In the genomic region with DNA sequence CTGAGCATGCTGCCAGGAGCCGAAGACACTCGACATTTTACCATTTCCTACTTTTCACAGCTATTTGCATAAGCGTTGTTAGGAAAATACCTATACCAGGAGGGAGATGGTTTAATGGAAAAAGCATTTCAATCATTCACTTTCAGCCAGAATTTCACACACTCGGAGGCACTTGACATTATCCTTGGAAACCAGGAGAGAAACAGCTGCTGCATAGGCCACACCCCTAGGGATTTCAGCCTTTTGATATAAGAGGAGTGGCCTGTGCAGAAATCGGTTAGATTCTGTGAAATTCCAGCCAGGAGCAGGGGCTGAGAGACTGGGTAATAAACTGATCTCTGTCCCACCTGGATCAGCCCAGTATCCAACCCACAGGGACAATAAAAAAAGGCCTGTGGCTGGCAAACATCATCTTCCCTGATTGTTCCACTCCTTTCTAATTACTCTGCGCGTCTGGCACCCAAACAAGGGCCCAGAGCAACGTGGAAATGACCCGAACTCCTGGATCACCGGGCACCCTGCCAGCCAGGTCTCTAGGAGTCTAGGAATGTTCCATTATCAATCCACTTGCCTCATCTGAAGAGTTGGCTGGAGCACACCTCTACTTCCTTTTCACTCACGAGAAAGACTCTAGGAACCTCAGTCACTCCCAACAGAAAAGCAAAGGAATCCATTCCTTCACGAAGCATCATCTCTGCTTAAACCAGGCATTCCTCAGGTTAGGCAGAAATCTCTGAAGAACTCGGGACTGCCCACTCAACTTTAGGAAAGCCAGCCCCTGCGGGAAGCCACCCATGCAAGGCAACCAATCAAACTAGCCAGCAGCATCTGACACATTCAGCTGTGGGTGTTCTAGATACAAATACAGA, we compare ENCODE assay signal across 9 cellular contexts. TPM values are rescaled to one million over a fixed set of nuclear protein-coding genes. Genes with fewer than 3 reads are reported as not detected.
A peak's percentile ranks its signal among the peaks of the same experiment; 100 is the strongest.
DNase-seq lines count a peak whose midpoint lies in the region; ATAC-seq and TF ChIP-seq lines count a peak whose summit lies in the region.
"Had no signal": no experiment of that assay in that cellular context is flagged by ENCODE, and none has a peak within 500 bp of the region (broad histone marks: within the 10 kb centered on the region; RNA-seq: fewer than 3 reads in every experiment).

No MANE protein-coding gene starts in this region.

- peak; percentile 45 to 49 for ATAC-seq in upper lobe of left lung (ENCODE audit: low FRiP score in 2 of 2)
- no peak for ATAC-seq in activated T-cell treated with anti-CD3 and anti-CD28 coated beads, Interleukin-2, amount 50 U/mL, for 72 hours (replicated peaks in 1 of 2)
- ATAC-seq: activated T-cell treated with anti-CD3 and anti-CD28 coated beads, Interleukin-2, amount 50 U/mL, for 4 hours had no signal

- DNase-seq in SHP77 (lab: John Stamatoyannopoulos, UW) (peak; percentile 20 to 27), SHP77 treated with DMSO at 0.1 percent for 48 hours (lab: John Stamatoyannopoulos, UW) (no peak), adipocyte (ENCODE audit: low read depth) (peak; percentile 21), iPS-NIHi11 (ENCODE audit: low spot score) (peak; percentile 57), upper lobe of left lung (peak in 1 of 2 donors; percentile 37), HUDEP-2 (lab: John Stamatoyannopoulos, UW; ENCODE audit: unreplicated experiment in 76 of 76) (no peak), NCI-H128 (lab: John Stamatoyannopoulos, UW; ENCODE audit: unreplicated experiment) (no peak)
- no peak for DNase-seq in activated T-cell treated with anti-CD3 and anti-CD28 coated beads, Interleukin-2, amount 50 U/mL, for 72 hours
- DNase-seq: activated T-cell treated with anti-CD3 and anti-CD28 coated beads, Interleukin-2, amount 50 U/mL, for 4 hours had no signal

- H3K27me3 Mint-ChIP-seq in activated T-cell treated with anti-CD3 and anti-CD28 coated beads, Interleukin-2, amount 50 U/mL, for 72 hours (ENCODE audit: low read depth): no peaks in the 10 kb centered on the region

- no peak overlapping the region for H3K27ac ChIP-seq in upper lobe of left lung

- peaks cover 13% of the 10 kb centered on the region for H3K4me1 ChIP-seq in adipocyte (ENCODE audit: control insufficient read depth, insufficient read depth, low read length)
- H3K4me1 ChIP-seq in upper lobe of left lung: peaks cover 15 to 20% (median 18%) of the 10 kb centered on the region in 4 donors

- peaks cover 5% of the 10 kb centered on the region for H3K36me3 ChIP-seq in adipocyte (ENCODE audit: control insufficient read depth, insufficient read depth, low read length, severe bottlenecking)
- H3K36me3 ChIP-seq in upper lobe of left lung: no peaks in the 10 kb centered on the region

- no peak overlapping the region for H3K4me3 Mint-ChIP-seq in activated T-cell treated with anti-CD3 and anti-CD28 coated beads, Interleukin-2, amount 50 U/mL, for 72 hours
- H3K4me3 Mint-ChIP-seq: activated T-cell treated with anti-CD3 and anti-CD28 coated beads, Interleukin-2, amount 50 U/mL, for 4 hours had no signal

- no peak overlapping the region for H3K27ac Mint-ChIP-seq in activated T-cell treated with anti-CD3 and anti-CD28 coated beads, Interleukin-2, amount 50 U/mL, for 72 hours

- no peak for TF ChIP-seq EP300 in upper lobe of left lung (IDR thresholded peaks at IDR 0.05)

- H3K27me3 ChIP-seq in adipocyte (replicated peaks; ENCODE audit: control insufficient read depth, insufficient read depth, low read length): no peaks in the 10 kb centered on the region
- H3K27me3 ChIP-seq in upper lobe of left lung: no peaks in the 10 kb centered on the region

- TF ChIP-seq CTCF in upper lobe of left lung (IDR thresholded peaks at IDR 0.05): no peak

- H3K9ac ChIP-seq in adipocyte (ENCODE audit: low read length): no peak overlapping the region

- H3K36me3 Mint-ChIP-seq in activated T-cell treated with anti-CD3 and anti-CD28 coated beads, Interleukin-2, amount 50 U/mL, for 72 hours (ENCODE audit: insufficient read depth in 2 of 2): no peaks in the 10 kb centered on the region

- H3K4me1 Mint-ChIP-seq in activated T-cell treated with anti-CD3 and anti-CD28 coated beads, Interleukin-2, amount 50 U/mL, for 72 hours (ENCODE audit: low read depth): no peaks in the 10 kb centered on the region

- H3K9me3 ChIP-seq in adipocyte (ENCODE audit: control insufficient read depth, low read length) (no peaks in the 10 kb centered on the region), upper lobe of left lung (no peaks in the 10 kb centered on the region)

- TF ChIP-seq POLR2A in upper lobe of left lung (IDR thresholded peaks at IDR 0.05): no peak

- 54 to 60% methylated on average over 14 of the region's 14 CpGs for WGBS in upper lobe of left lung, 2 donors

- no peaks in the 10 kb centered on the region for H3K9me3 Mint-ChIP-seq in activated T-cell treated with anti-CD3 and anti-CD28 coated beads, Interleukin-2, amount 50 U/mL, for 72 hours
- H3K9me3 Mint-ChIP-seq: activated T-cell treated with anti-CD3 and anti-CD28 coated beads, Interleukin-2, amount 50 U/mL, for 4 hours had no signal

- no peak overlapping the region for H3K4me3 ChIP-seq in adipocyte (ENCODE audit: low read length)
- H3K4me3 ChIP-seq in upper lobe of left lung: no peak overlapping the region

RNA-seq across cellular contexts. Expression of a gene that starts 37.9 kb away (rescaled TPM):
- 10 to 100 TPM in 5 of 6 donors, 1 to 10 TPM in 1; 7.1 to 43.0 (median 13.4) TPM for total RNA-seq in upper lobe of left lung
- total RNA-seq in activated T-cell treated with anti-CD3 and anti-CD28 coated beads, Interleukin-2, amount 50 U/mL, for 72 hours: 10 to 100 TPM; 11.6 to 12.5 TPM

Comparison
In these comparisons a context has a peak if more than half of its experiments do, and no peak if none do; other contexts are left out.
1. DNase-seq: peak in SHP77 (2 of 2), adipocyte (single experiment) and iPS-NIHi11 (single experiment); none in SHP77 treated with DMSO at 0.1 percent for 48 hours (single experiment), HUDEP-2 (0 of 76), NCI-H128 (single experiment) and activated T-cell treated with anti-CD3 and anti-CD28 coated beads, Interleukin-2, amount 50 U/mL, for 72 hours (0 of 2).
2. ATAC-seq: peak in upper lobe of left lung (2 of 2); none in activated T-cell treated with anti-CD3 and anti-CD28 coated beads, Interleukin-2, amount 50 U/mL, for 72 hours (0 of 2).